ENCODE assay signal across 8 cellular contexts in the genomic region with DNA sequence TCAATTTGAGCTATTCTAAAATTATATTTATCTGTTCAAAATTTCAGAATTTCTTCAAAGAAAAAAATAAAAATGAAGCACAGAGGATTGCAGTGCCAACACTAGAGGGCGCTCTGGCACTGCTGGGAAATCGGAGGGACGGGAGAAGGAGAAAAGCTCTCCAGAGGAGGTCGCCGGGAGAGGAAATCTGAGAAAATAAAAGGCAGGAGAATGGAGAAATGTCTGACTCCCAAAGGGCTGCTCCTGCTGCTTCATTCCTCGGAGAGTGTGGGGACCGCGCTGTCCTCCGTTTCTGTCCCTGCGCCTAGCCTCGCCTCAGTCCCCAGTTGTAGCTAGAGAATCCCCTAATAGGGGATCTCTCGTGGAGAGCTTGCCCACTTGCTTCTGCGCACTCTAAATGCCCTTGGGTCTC. TPM values are rescaled to one million over a fixed set of nuclear protein-coding genes. Genes with fewer than 3 reads are reported as not detected.
DNase-seq lines count a peak whose midpoint lies in the region; ATAC-seq and TF ChIP-seq lines count a peak whose summit lies in the region.

No MANE protein-coding gene starts in this region.

- H3K9me3 ChIP-seq in CD4-positive, CD25-positive, alpha-beta regulatory T cell (ENCODE audit: control insufficient read depth in 2 of 2, low read length in 2 of 2), result no peaks in the 10 kb centered on the region
- H3K9me3 ChIP-seq in neuron (ENCODE audit: low read length) (no peaks in the 10 kb centered on the region), suprapubic skin (no peaks in the 10 kb centered on the region)

- WGBS in suprapubic skin, result 15% methylated on average over 13 of the region's 13 CpGs

- H3K36me3 Mint-ChIP-seq in CD4-positive, CD25-positive, alpha-beta regulatory T cell, result no peaks in the 10 kb centered on the region

- no peak overlapping the region for H3K27ac Mint-ChIP-seq in CD4-positive, CD25-positive, alpha-beta regulatory T cell

- no peak for TF ChIP-seq POLR2A in suprapubic skin (IDR thresholded peaks at IDR 0.05)

- TF ChIP-seq CTCF in fibroblast of villous mesenchyme (IDR thresholded peaks at IDR 0.05; ENCODE audit: insufficient read depth, low read depth, low read length) (peak; percentile 92), suprapubic skin (IDR thresholded peaks at IDR 0.05) (peak; percentile 61 to 87)

- peak in 1 of 2 donors; percentile 28 for ATAC-seq in CD4-positive, CD25-positive, alpha-beta regulatory T cell (ENCODE audit: low read depth in 2 of 2)
- ATAC-seq in HG03139 (IDR thresholded peaks at IDR 0.05; ENCODE audit: unreplicated experiment), result no peak

- H3K27ac ChIP-seq in CD4-positive, CD25-positive, alpha-beta regulatory T cell (ENCODE audit: insufficient read depth, low read length, poor library complexity, severe bottlenecking), result no peak overlapping the region
- no peak overlapping the region for H3K27ac ChIP-seq in suprapubic skin

- H3K27me3 Mint-ChIP-seq in CD4-positive, CD25-positive, alpha-beta regulatory T cell, result peaks cover 56% of the 10 kb centered on the region

- no peak for TF ChIP-seq EP300 in suprapubic skin (IDR thresholded peaks at IDR 0.05)

- no peaks in the 10 kb centered on the region for H3K9me3 Mint-ChIP-seq in CD4-positive, CD25-positive, alpha-beta regulatory T cell

- no peaks in the 10 kb centered on the region for H3K36me3 ChIP-seq in CD4-positive, CD25-positive, alpha-beta regulatory T cell (ENCODE audit: control insufficient read depth, insufficient read depth, low read length)
- H3K36me3 ChIP-seq in neuron (ENCODE audit: insufficient read depth, low read length) (no peaks in the 10 kb centered on the region), suprapubic skin (no peaks in the 10 kb centered on the region)

- H3K27me3 ChIP-seq in CD4-positive, CD25-positive, alpha-beta regulatory T cell (ENCODE audit: control insufficient read depth, insufficient read depth, low read length), result peaks cover 17% of the 10 kb centered on the region
- no peaks in the 10 kb centered on the region for H3K27me3 ChIP-seq in neuron (ENCODE audit: insufficient read depth, low read length)
- H3K27me3 ChIP-seq in suprapubic skin, result no peaks in the 10 kb centered on the region

- H3K4me3 ChIP-seq in CD4-positive, CD25-positive, alpha-beta regulatory T cell (ENCODE audit: low read depth, low read length), result no peak overlapping the region
- peak overlapping the region; percentile 0 for H3K4me3 ChIP-seq in fibroblast of villous mesenchyme (ENCODE audit: low read depth, low read length)
- peak overlapping the region; percentile 25 for H3K4me3 ChIP-seq in neuron (ENCODE audit: low read length)
- no peak overlapping the region for H3K4me3 ChIP-seq in suprapubic skin

- peak overlapping the region; percentile 71 for H2AFZ ChIP-seq in neuron (ENCODE audit: low read depth, low read length)

- peaks cover 4% of the 10 kb centered on the region for H3K4me1 ChIP-seq in CD4-positive, CD25-positive, alpha-beta regulatory T cell (ENCODE audit: control insufficient read depth, insufficient read depth, low read length, poor library complexity, severe bottlenecking)
- H3K4me1 ChIP-seq in neuron (ENCODE audit: insufficient read depth, low read length) (peaks cover 2% of the 10 kb centered on the region), suprapubic skin (peaks cover 9% of the 10 kb centered on the region)

- peak overlapping the region in 2 of 4 donors; percentile 44 to 56 for H3K4me3 Mint-ChIP-seq in CD4-positive, CD25-positive, alpha-beta regulatory T cell

- DNase-seq in CD4-positive, CD25-positive, alpha-beta regulatory T cell, result peak; percentile 19 to 46 (median 31)
- DNase-seq in HT-29 (ENCODE audit: low spot score), result peak; percentile 65
- peak; percentile 77 for DNase-seq in OCI-M1 (lab: John Stamatoyannopoulos, UW)
- DNase-seq in activated T-helper 1 cell treated with Interleukin-2 at 50 U/mL for 16 hours (ENCODE audit: low read depth), result peak; percentile 10
- DNase-seq in fibroblast of villous mesenchyme (ENCODE audit: low read depth), result peak; percentile 72
- DNase-seq in suprapubic skin (ENCODE audit: low spot score in 2 of 2), result peak in 1 of 2 donors; percentile 62

- H3K4me1 Mint-ChIP-seq in CD4-positive, CD25-positive, alpha-beta regulatory T cell, result peaks cover 0 to 11% (median 8%) of the 10 kb centered on the region in 4 donors

RNA-seq across cellular contexts. Expression of a gene that starts 40.0 kb away (rescaled TPM):
- 6.5 TPM for total RNA-seq in CD4-positive, CD25-positive, alpha-beta regulatory T cell
- polyA plus RNA-seq in CD4-positive, CD25-positive, alpha-beta regulatory T cell, result 1 to 10 TPM; 3.4 to 4.9 (median 4.2) TPM
- total RNA-seq in HT-29 (2014; rRNA removed; shearing (Covaris generic)), result 3.8 and 6.7 TPM in 2 replicates
- total RNA-seq in fibroblast of villous mesenchyme (26.1 and 26.3 TPM in 2 replicates), suprapubic skin (1 to 10 TPM; 3.1 to 5.1 (median 3.4) TPM)

RNA-seq across cellular contexts. Expression of a gene that starts 44.4 kb away (rescaled TPM):
- 1.2 TPM for total RNA-seq in CD4-positive, CD25-positive, alpha-beta regulatory T cell
- 1 to 10 TPM in 1 of 4 donors, under 1 TPM in 3; 0.33 to 1.8 (median 0.67) TPM for polyA plus RNA-seq in CD4-positive, CD25-positive, alpha-beta regulatory T cell
- not detected in 2 replicates for total RNA-seq in HT-29 (2014; rRNA removed; shearing (Covaris generic))
- total RNA-seq in fibroblast of villous mesenchyme, result 4.5 and 6.9 TPM in 2 replicates
- 1 to 10 TPM in 2 of 4 donors, under 1 TPM in 1, not detected in 1; 0.55 to 2.8 (median 1.1) TPM for total RNA-seq in suprapubic skin

RNA-seq across cellular contexts. Expression of a gene that starts 44.5 kb away (rescaled TPM):
- total RNA-seq in CD4-positive, CD25-positive, alpha-beta regulatory T cell, result not detected
- not detected for polyA plus RNA-seq in CD4-positive, CD25-positive, alpha-beta regulatory T cell
- total RNA-seq in HT-29 (2014; rRNA removed; shearing (Covaris generic)), result not detected in 2 replicates
- 21.3 and 34.5 TPM in 2 replicates for total RNA-seq in fibroblast of villous mesenchyme
- total RNA-seq in suprapubic skin, result 1 to 10 TPM in 2 of 4 donors, under 1 TPM in 2; 0.30 to 7.5 (median 1.4) TPM

Comparison
In these comparisons a context has a peak if more than half of its experiments do, and no peak if none do; other contexts are left out.
1. H3K4me3 ChIP-seq: peak in fibroblast of villous mesenchyme (single experiment) and neuron (single experiment); none in CD4-positive, CD25-positive, alpha-beta regulatory T cell (single experiment) and suprapubic skin (single experiment).